In the genomic region with DNA sequence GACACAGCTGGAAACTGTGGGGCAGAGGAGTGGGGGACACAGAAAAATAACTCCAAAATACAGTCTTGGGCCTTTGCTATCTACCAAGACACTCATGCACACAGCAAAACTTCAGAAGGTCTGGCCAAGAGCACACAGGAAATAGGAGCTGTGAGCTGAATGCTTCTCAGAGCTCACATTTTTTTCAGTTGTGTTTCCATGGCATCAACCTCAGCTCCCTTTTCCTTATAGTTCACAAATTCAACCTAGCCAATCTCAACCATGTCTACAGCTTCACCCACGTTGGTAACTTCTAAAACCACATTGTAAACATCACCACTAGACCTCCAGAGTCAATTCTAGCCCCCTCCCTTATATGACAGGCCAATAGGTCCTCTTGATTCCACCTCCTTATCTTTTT, we compare ENCODE assay signal across 17 cellular contexts. TPM values are rescaled to one million over a fixed set of nuclear protein-coding genes. Genes with fewer than 3 reads are reported as not detected.
DNase-seq lines count a peak whose midpoint lies in the region; ATAC-seq and TF ChIP-seq lines count a peak whose summit lies in the region.
"Had no signal": no experiment of that assay in that cellular context is flagged by ENCODE, and none has a peak within 500 bp of the region (broad histone marks: within the 10 kb centered on the region; RNA-seq: fewer than 3 reads in every experiment).

No MANE protein-coding gene starts in this region.

- no peaks in the 10 kb centered on the region for H3K9me3 ChIP-seq in stomach
- H3K9me3 ChIP-seq: colonic mucosa, right lobe of liver, suprapubic skin had no signal

- intact Hi-C loops in activated CD8-positive, alpha-beta T cell treated with anti-CD3 and anti-CD28 coated beads for 36 hours (cut with micrococcal nuclease): no loop called here
- intact Hi-C loops in stomach (cut with DNase I; ENCODE audit: low total_unique reads): no loop called here

- H3K27ac ChIP-seq in caudate nucleus (ENCODE audit: low read depth, low read length): peak overlapping the region; percentile 41
- H3K27ac ChIP-seq in temporal lobe (ENCODE audit: low read depth, low read length): peak overlapping the region; percentile 83
- H3K27ac ChIP-seq in stomach: no peak overlapping the region
- H3K27ac ChIP-seq: colonic mucosa, right lobe of liver, RWPE1, SK-N-MC, suprapubic skin had no signal

- H3K27me3 ChIP-seq in stomach: no peaks in the 10 kb centered on the region
- H3K27me3 ChIP-seq: colonic mucosa, right lobe of liver, suprapubic skin had no signal

- H3K27me3 Mint-ChIP-seq in activated naive CD4-positive, alpha-beta T cell treated with anti-CD3 and anti-CD28 coated beads, Interleukin-2, amount 50 U/mL, for 24 hours: no peaks in the 10 kb centered on the region
- H3K27me3 Mint-ChIP-seq in activated CD8-positive, alpha-beta T cell treated with anti-CD3 and anti-CD28 coated beads for 36 hours: no peaks in the 10 kb centered on the region

- peak overlapping the region; percentile 33 for H3K27ac Mint-ChIP-seq in activated naive CD4-positive, alpha-beta T cell treated with anti-CD3 and anti-CD28 coated beads, Interleukin-2, amount 50 U/mL, for 24 hours
- H3K27ac Mint-ChIP-seq in activated CD8-positive, alpha-beta T cell treated with anti-CD3 and anti-CD28 coated beads for 36 hours: peak overlapping the region; percentile 58

- no peaks in the 10 kb centered on the region for H3K4me1 ChIP-seq in stomach
- H3K4me1 ChIP-seq: colonic mucosa, right lobe of liver, suprapubic skin had no signal

- H3K36me3 ChIP-seq in stomach: peaks cover 46 to 100% (median 99%) of the 10 kb centered on the region in 4 donors

- POLR2A ChIA-PET in activated CD8-positive, alpha-beta T cell treated with anti-CD3 and anti-CD28 coated beads for 36 hours (lab: Charles Lee): interaction anchor here (2.9 kb wide), 1 partner anchor 24 kb away, joined by 16 read pairs; a partner anchor contains a TSS

- CTCF ChIA-PET in activated CD8-positive, alpha-beta T cell treated with anti-CD3 and anti-CD28 coated beads for 36 hours (lab: Charles Lee): interaction anchor here (0.9 to 1.5 kb wide), 2 partner anchors 10 to 24 kb away, joined by 3 to 5 read pairs; a partner anchor contains a TSS

- H3K9me3 Mint-ChIP-seq in activated naive CD4-positive, alpha-beta T cell treated with anti-CD3 and anti-CD28 coated beads, Interleukin-2, amount 50 U/mL, for 24 hours: no peaks in the 10 kb centered on the region
- no peaks in the 10 kb centered on the region for H3K9me3 Mint-ChIP-seq in activated CD8-positive, alpha-beta T cell treated with anti-CD3 and anti-CD28 coated beads for 36 hours

- TF ChIP-seq EP300 in stomach (IDR thresholded peaks at IDR 0.05): no peak

- TF ChIP-seq POLR2A in stomach (IDR thresholded peaks at IDR 0.05): no peak

- peaks cover 37% of the 10 kb centered on the region for H3K4me1 Mint-ChIP-seq in activated naive CD4-positive, alpha-beta T cell treated with anti-CD3 and anti-CD28 coated beads, Interleukin-2, amount 50 U/mL, for 24 hours
- peaks cover 50% of the 10 kb centered on the region for H3K4me1 Mint-ChIP-seq in activated CD8-positive, alpha-beta T cell treated with anti-CD3 and anti-CD28 coated beads for 36 hours (ENCODE audit: low read depth)

- ATAC-seq in activated CD8-positive, alpha-beta T cell treated with anti-CD3 and anti-CD28 coated beads for 36 hours: peak; percentile 42
- ATAC-seq: right lobe of liver had no signal

- peaks cover 42% of the 10 kb centered on the region for H3K36me3 Mint-ChIP-seq in activated naive CD4-positive, alpha-beta T cell treated with anti-CD3 and anti-CD28 coated beads, Interleukin-2, amount 50 U/mL, for 24 hours
- H3K36me3 Mint-ChIP-seq in activated CD8-positive, alpha-beta T cell treated with anti-CD3 and anti-CD28 coated beads for 36 hours (ENCODE audit: low read depth): peaks cover 75% of the 10 kb centered on the region

- H3K4me3 ChIP-seq in stomach: no peak overlapping the region
- H3K4me3 ChIP-seq: colonic mucosa, right lobe of liver, SK-N-MC, suprapubic skin had no signal

- 41 to 71% (median 63%) methylated on average over 1 of the region's 1 CpG for WGBS in stomach, 5 donors

- TF ChIP-seq CTCF in activated CD8-positive, alpha-beta T cell treated with anti-CD3 and anti-CD28 coated beads for 36 hours (IDR thresholded peaks at IDR 0.05): no peak
- TF ChIP-seq CTCF in stomach (IDR thresholded peaks at IDR 0.05): no peak

- no peak overlapping the region for H3K4me3 Mint-ChIP-seq in activated naive CD4-positive, alpha-beta T cell treated with anti-CD3 and anti-CD28 coated beads, Interleukin-2, amount 50 U/mL, for 24 hours
- H3K4me3 Mint-ChIP-seq in activated CD8-positive, alpha-beta T cell treated with anti-CD3 and anti-CD28 coated beads for 36 hours: no peak overlapping the region

- no peak for DNase-seq in activated naive CD4-positive, alpha-beta T cell treated with anti-CD3 and anti-CD28 coated beads, Interleukin-2, amount 50 U/mL, for 16 hours
- no peak for DNase-seq in activated CD8-positive, alpha-beta T cell treated with anti-CD3 and anti-CD28 coated beads for 36 hours
- DNase-seq in caudate nucleus (lab: John Stamatoyannopoulos, UW) (no peak), T-helper 9 cell (no peak), NCI-H2107 treated with DMSO at 0.1 percent for 48 hours (lab: John Stamatoyannopoulos, UW; ENCODE audit: unreplicated experiment) (no peak), stomach (no peak)
- DNase-seq: activated gamma-delta T cell treated with Interleukin-2 at 50 U/mL for 16 hours, C1 segment of cervical spinal cord, colonic mucosa, IMR-90, NCI-H1436, right lobe of liver had no signal

RNA-seq across cellular contexts. Expression of a gene that starts 19.6 kb away (rescaled TPM):
- total RNA-seq in activated CD8-positive, alpha-beta T cell treated with anti-CD3 and anti-CD28 coated beads for 36 hours: 10 to 100 TPM in 1 of 2 experiments, 1 to 10 TPM in 1; 8.7 to 10.9 TPM
- total RNA-seq in temporal lobe (19.7 TPM), stomach (100 to 1,000 TPM in 1 of 5 donors, 10 to 100 TPM in 2, 1 to 10 TPM in 1, under 1 TPM in 1; 0.89 to 245 (median 11.2) TPM)
- polyA plus RNA-seq in stomach: 1 to 10 TPM; 2.3 to 3.7 (median 3.4) TPM

RNA-seq across cellular contexts. Expression of a gene that starts 24.2 kb away (rescaled TPM):
- total RNA-seq in activated CD8-positive, alpha-beta T cell treated with anti-CD3 and anti-CD28 coated beads for 36 hours: 10 to 100 TPM; 51.9 to 52.2 TPM
- total RNA-seq in temporal lobe (50.6 TPM), stomach (100 to 1,000 TPM in 2 of 5 donors, 10 to 100 TPM in 3; 53.2 to 106 (median 82.6) TPM)
- 10 to 100 TPM in 1 of 3 donors, 1 to 10 TPM in 2; 6.0 to 19.6 (median 7.6) TPM for polyA plus RNA-seq in stomach

Comparison
In these comparisons a context has a peak if more than half of its experiments do, and no peak if none do; other contexts are left out.
1. H3K27ac ChIP-seq: peak in caudate nucleus (single experiment) and temporal lobe (single experiment); none in stomach (0 of 5).